21 cellular contexts compared by ENCODE assay signal in genomic region chr20:10347481-10347880, GRCh38.
DNase-seq lines count a peak whose midpoint lies in the region; ATAC-seq, FAIRE-seq and TF ChIP-seq lines count a peak whose summit lies in the region.
"Had no signal": no experiment of that assay in that cellular context is flagged by ENCODE, and none has a peak within 500 bp of the region (broad histone marks: within the 10 kb centered on the region; RNA-seq: fewer than 3 reads in every experiment).

No MANE protein-coding gene starts in this region.

- H3K4me2 ChIP-seq in A549 = no peak overlapping the region
- H3K4me2 ChIP-seq: BLaER1 treated with 17β-estradiol and CSF1 and Interleukin-3, amounts not matched to agents 10 nM and 100 nM had no signal

- no peak overlapping the region for H3K4me3 Mint-ChIP-seq in nephron
- H3K4me3 Mint-ChIP-seq: B cell; CD4-positive, alpha-beta T cell; CD8-positive, alpha-beta T cell had no signal

- POLR2A ChIA-PET in A549 (lab: Yijun Ruan, JAX) = interaction anchor here (0.6 to 2.1 kb wide), 3 partner anchors 30 to 86 kb away, joined by 3 to 7 read pairs (median 3); partner anchors contain the start of gene MKKS

- TF ChIP-seq POLR2A in A549 (IDR thresholded peaks at IDR 0.05; ENCODE audit: low read length) = no peak

- H3K27ac Mint-ChIP-seq in nephron = peak overlapping the region; percentile 5 to 59 (median 31)
- H3K27ac Mint-ChIP-seq: B cell; CD4-positive, alpha-beta T cell; CD8-positive, alpha-beta T cell had no signal

- H3K9me3 Mint-ChIP-seq in nephron = peaks cover 3% of the 10 kb centered on the region
- H3K9me3 Mint-ChIP-seq: CD4-positive, alpha-beta T cell; CD8-positive, alpha-beta T cell had no signal

- peaks cover 4% of the 10 kb centered on the region for H3K27me3 Mint-ChIP-seq in nephron (ENCODE audit: low read depth)
- H3K27me3 Mint-ChIP-seq: B cell; CD4-positive, alpha-beta T cell had no signal

- no peak for TF ChIP-seq EP300 in A549 (IDR thresholded peaks at IDR 0.05)

- no peaks in the 10 kb centered on the region for H3K36me3 ChIP-seq in SK-N-MC (ENCODE audit: insufficient read depth, low read length)
- H3K36me3 ChIP-seq: BLaER1 treated with 17β-estradiol and CSF1 and Interleukin-3, amounts not matched to agents 10 nM and 100 nM had no signal

- FAIRE-seq in A549 (lab: Jason Lieb, UNC) = no peak
- FAIRE-seq: A204.1, D721Med, G401.6, GM12892, GM18507 had no signal

- no peak for TF ChIP-seq CTCF in A549 (IDR thresholded peaks at IDR 0.05)
- no peak for TF ChIP-seq CTCF in nephron (IDR thresholded peaks at IDR 0.05; ENCODE audit: unreplicated experiment in 3 of 3)

- DNase-seq in A549 (ENCODE audit: low read depth in 1 of 2, low spot score in 1 of 2) (no peak), SK-N-MC (ENCODE audit: low read depth, low spot score) (no peak), NCI-H82 (lab: John Stamatoyannopoulos, UW) (no peak)
- DNase-seq: 8988T; AML-193; Caco-2; Calu3; CD4-positive, alpha-beta T cell; CD8-positive, alpha-beta T cell; DMS79 treated with DMSO at 0.1 percent for 48 hours; GF-D8 had no signal

- CTCF ChIA-PET in A549 (lab: Yijun Ruan, JAX) = interaction anchor here (0.6 to 4.2 kb wide), 6 partner anchors 66 to 1200 kb away, joined by 3 to 13 read pairs (median 6); partner anchors contain the start of genes MKKS and SLX4IP

- H3K9ac ChIP-seq in SK-N-MC (ENCODE audit: insufficient read length) = no peak overlapping the region
- H3K9ac ChIP-seq: BLaER1 treated with 17β-estradiol and CSF1 and Interleukin-3, amounts not matched to agents 10 nM and 100 nM had no signal

- H3K36me3 Mint-ChIP-seq in nephron (ENCODE audit: low read depth) = no peaks in the 10 kb centered on the region
- H3K36me3 Mint-ChIP-seq: CD8-positive, alpha-beta T cell had no signal

- peaks cover 9% of the 10 kb centered on the region; the same call in 1 of the 3 replicates for H3K9me3 ChIP-seq in A549
- no peaks in the 10 kb centered on the region for H3K9me3 ChIP-seq in SK-N-MC (ENCODE audit: low read depth, low read length)
- H3K9me3 ChIP-seq: Caco-2 had no signal

- peaks cover 59% of the 10 kb centered on the region for H3K4me1 ChIP-seq in A549

- no peak for TF ChIP-seq RAD21 in A549 (conservative IDR thresholded peaks at IDR 0.05 in 1 of 2, IDR thresholded peaks at IDR 0.05 in 1 of 2)

- peaks cover 15% of the 10 kb centered on the region for H3K4me1 Mint-ChIP-seq in nephron
- H3K4me1 Mint-ChIP-seq: B cell had no signal

- H3K27ac ChIP-seq in A549 (peak overlapping the region; percentile 92 to 93), SK-N-MC (peak overlapping the region; percentile 65)
- H3K27ac ChIP-seq: BLaER1 treated with 17β-estradiol and CSF1 and Interleukin-3, amounts not matched to agents 10 nM and 100 nM; C4-2B had no signal

- H3K4me3 ChIP-seq in A549 (no peak overlapping the region), SK-N-MC (no peak overlapping the region)
- H3K4me3 ChIP-seq: BLaER1 treated with 17β-estradiol and CSF1 and Interleukin-3, amounts not matched to agents 10 nM and 100 nM had no signal

- ATAC-seq in A549 (no peak), HG03025 (IDR thresholded peaks at IDR 0.05; ENCODE audit: low FRiP score, unreplicated experiment) (no peak)
- ATAC-seq: CD8-positive, alpha-beta T cell had no signal

TF ChIP-seq in A549, 52 proteins besides CTCF, POLR2A, EP300 and RAD21:
- no peak for TF ChIP-seq HMGXB4 (CRISPR knock-in tag; IDR thresholded peaks at IDR 0.05; ENCODE audit: borderline replicate concordance)
- TF ChIP-seq RARB (CRISPR knock-in tag; IDR thresholded peaks at IDR 0.05) = no peak
- TF ChIP-seq RFX5 (IDR thresholded peaks at IDR 0.05) = no peak
- TF ChIP-seq EHF (CRISPR knock-in tag; IDR thresholded peaks at IDR 0.05) = no peak
- TF ChIP-seq RCOR1 (IDR thresholded peaks at IDR 0.05; ENCODE audit: low read depth, low read length) = no peak
- TF ChIP-seq NPAS2 (CRISPR knock-in tag; IDR thresholded peaks at IDR 0.05; ENCODE audit: borderline replicate concordance) = no peak
- no peak for TF ChIP-seq ZFP36 (IDR thresholded peaks at IDR 0.05; ENCODE audit: borderline replicate concordance, partially characterized antibody)
- TF ChIP-seq GATA3 (IDR thresholded peaks at IDR 0.05; ENCODE audit: borderline replicate concordance) = no peak
